8 cellular contexts compared by ENCODE assay signal in genomic region chr14:89304972-89305703, GRCh38.
A peak's percentile ranks its signal among the peaks of the same experiment; 100 is the strongest.
DNase-seq lines count a peak whose midpoint lies in the region; ATAC-seq, FAIRE-seq and TF ChIP-seq lines count a peak whose summit lies in the region.

No MANE protein-coding gene starts in this region.

- FAIRE-seq in small intestine (lab: Jason Lieb, UNC), result no peak

- H3K27me3 ChIP-seq in dorsolateral prefrontal cortex (no peaks in the 10 kb centered on the region), small intestine (ENCODE audit: control insufficient read depth in 2 of 2, insufficient read depth in 2 of 2, low read length in 2 of 2) (no peaks in the 10 kb centered on the region)

- H3K4me1 Mint-ChIP-seq in activated naive CD4-positive, alpha-beta T cell treated with anti-CD3 and anti-CD28 coated beads for 36 hours (ENCODE audit: low read depth), result peaks cover 54% of the 10 kb centered on the region
- H3K4me1 Mint-ChIP-seq in natural killer cell, result peaks cover 57 to 68% of the 10 kb centered on the region in 2 donors

- H3K9me3 ChIP-seq in small intestine (ENCODE audit: control insufficient read depth, low read depth), result no peaks in the 10 kb centered on the region

- peak overlapping the region in 54 of 59 donors; percentile 59 to 97 (median 88) for H3K27ac ChIP-seq in dorsolateral prefrontal cortex
- H3K27ac ChIP-seq in small intestine (ENCODE audit: low read depth in 1 of 2, low read length in 1 of 2), result peak overlapping the region in 1 of 2 donors; percentile 98

- H3K4me3 ChIP-seq in dorsolateral prefrontal cortex (peak overlapping the region in 1 of 59 donors; percentile 45), small intestine (ENCODE audit: low read depth in 1 of 2, low read length in 2 of 2) (no peak overlapping the region)

- TF ChIP-seq CTCF in dorsolateral prefrontal cortex (IDR thresholded peaks at IDR 0.05 in 54 of 56, conservative IDR thresholded peaks at IDR 0.05 in 2 of 56; ENCODE audit: low read depth in 1 of 56, partially characterized antibody in 56 of 56) (no peak), natural killer cell (IDR thresholded peaks at IDR 0.05) (no peak)

- DNase-seq in activated naive CD4-positive, alpha-beta T cell treated with anti-CD3 and anti-CD28 coated beads for 36 hours, result peak; percentile 25
- DNase-seq in activated naive CD4-positive, alpha-beta T cell treated with anti-CD3 and anti-CD28 coated beads, Interleukin-2, amount 50 U/mL, for 16 hours, result no peak
- DNase-seq in NCI-H69 (lab: John Stamatoyannopoulos, UW) (peak; percentile 15), dorsolateral prefrontal cortex (no peak), natural killer cell (no peak), small intestine (no peak)
- no peak for DNase-seq in stimulated activated CD4-positive, alpha-beta T cell treated with anti-CD3 and anti-CD28 coated beads, Interleukin-2, amount 100 ng/mL, for 24 hours

- peak overlapping the region; percentile 33 for H3K4me3 Mint-ChIP-seq in activated naive CD4-positive, alpha-beta T cell treated with anti-CD3 and anti-CD28 coated beads for 36 hours
- no peak overlapping the region for H3K4me3 Mint-ChIP-seq in natural killer cell

- whole genome bisulfite sequencing in small intestine, 3 donors, result 51 to 76% (median 76%) methylated on average over 16 of the region's 16 CpGs

- H3K36me3 ChIP-seq in small intestine (ENCODE audit: control insufficient read depth in 2 of 2, insufficient read depth in 2 of 2, low read length in 2 of 2), result no peaks in the 10 kb centered on the region

- peaks cover 0 to 16% of the 10 kb centered on the region in 2 donors for H3K4me1 ChIP-seq in small intestine (ENCODE audit: control insufficient read depth in 2 of 2, insufficient read depth in 1 of 2, low read depth in 1 of 2, low read length in 1 of 2)

- no peaks in the 10 kb centered on the region for H3K27me3 Mint-ChIP-seq in activated naive CD4-positive, alpha-beta T cell treated with anti-CD3 and anti-CD28 coated beads for 36 hours (ENCODE audit: low read depth)
- no peaks in the 10 kb centered on the region for H3K27me3 Mint-ChIP-seq in natural killer cell (ENCODE audit: low read depth in 2 of 2)

- no peaks in the 10 kb centered on the region for H3K9me3 Mint-ChIP-seq in activated naive CD4-positive, alpha-beta T cell treated with anti-CD3 and anti-CD28 coated beads for 36 hours
- no peaks in the 10 kb centered on the region for H3K9me3 Mint-ChIP-seq in natural killer cell

- CTCF ChIA-PET in activated naive CD4-positive, alpha-beta T cell treated with anti-CD3 and anti-CD28 coated beads for 36 hours (lab: Charles Lee), result interaction anchor here (1.1 kb wide), 1 partner anchor 19 kb away, joined by 3 read pairs; no protein-coding TSS in a partner anchor

- intact Hi-C loops in activated naive CD4-positive, alpha-beta T cell treated with anti-CD3 and anti-CD28 coated beads for 36 hours (cut with micrococcal nuclease), result loop anchor here (1.0 to 5.0 kb wide), 8 partner anchors 12 to 650 kb away; partner anchors contain the start of genes EFCAB11, FOXN3 and TDP1
- intact Hi-C loops in dorsolateral prefrontal cortex (cut with DNase I), result loop anchor here in 1 of 2 donors (10.0 kb wide), 1 partner anchor 110 kb away; the partner anchor contains the start of gene FOXN3
- intact Hi-C loops in natural killer cell (cut with micrococcal nuclease), result no loop called here

- H3K36me3 Mint-ChIP-seq in activated naive CD4-positive, alpha-beta T cell treated with anti-CD3 and anti-CD28 coated beads for 36 hours (ENCODE audit: low read depth), result peaks cover 19% of the 10 kb centered on the region
- peaks cover 6% of the 10 kb centered on the region for H3K36me3 Mint-ChIP-seq in natural killer cell

- ATAC-seq in HG02852 (IDR thresholded peaks at IDR 0.05; ENCODE audit: unreplicated experiment) (peak; percentile 39), natural killer cell (peak in 1 of 3 donors; percentile 28)

- H3K27ac Mint-ChIP-seq in activated naive CD4-positive, alpha-beta T cell treated with anti-CD3 and anti-CD28 coated beads for 36 hours, result peak overlapping the region; percentile 92
- peak overlapping the region; percentile 74 to 96 for H3K27ac Mint-ChIP-seq in natural killer cell

Comparison
In these comparisons a context has a peak if more than half of its experiments do, and no peak if none do; other contexts are left out.
1. DNase-seq: peak in activated naive CD4-positive, alpha-beta T cell treated with anti-CD3 and anti-CD28 coated beads for 36 hours (single experiment) and NCI-H69 (single experiment); none in activated naive CD4-positive, alpha-beta T cell treated with anti-CD3 and anti-CD28 coated beads, Interleukin-2, amount 50 U/mL, for 16 hours (single experiment), dorsolateral prefrontal cortex (0 of 10), natural killer cell (single experiment), stimulated activated CD4-positive, alpha-beta T cell treated with anti-CD3 and anti-CD28 coated beads, Interleukin-2, amount 100 ng/mL, for 24 hours (0 of 2) and small intestine (single experiment).